ENCODE assay signal across 35 cellular contexts in genomic region chr10:12649017-12649586, GRCh38.
"Had no signal": no experiment of that assay in that cellular context is flagged by ENCODE, and none has a peak within 500 bp of the region (broad histone marks: within the 10 kb centered on the region; RNA-seq: fewer than 3 reads in every experiment).

No MANE protein-coding gene starts in this region.

- H2AFZ ChIP-seq: neural progenitor cell, parathyroid adenoma had no signal

- H3K27ac Mint-ChIP-seq: activated CD4-positive, alpha-beta T cell treated with anti-CD3 and anti-CD28 coated beads for 36 hours; activated CD8-positive, alpha-beta memory T cell treated with anti-CD3 and anti-CD28 coated beads, Interleukin-2, amount 10 ng/mL, durations not matched to agents 7 days and 5 days; activated CD8-positive, alpha-beta T cell treated with anti-CD3 and anti-CD28 coated beads, Interleukin-2, amount 10 ng/mL, durations not matched to agents 7 days and 5 days; activated naive CD4-positive, alpha-beta T cell treated with anti-CD3 and anti-CD28 coated beads, Interleukin-2, amount 50 U/mL, for 72 hours; brain; dendritic cell treated with granulocyte-macrophage colony-stimulating factor and Interleukin-4, amounts not matched to agents 40 ng/mL and 50 ng/mL, for 4 days; endodermal cell; immature natural killer cell; mesothelial cell of epicardium; neural progenitor cell; stimulated activated memory B cell treated with anti-CD40 and anti-IgM and Interleukin-4, amounts not matched to agents 10 μg/mL and 1 μg/mL and 100 μg/mL, for 72 hours; T-cell; T-helper 2 cell treated with Interferon-gamma antibody and Interleukin-4, amounts not matched to agents 5 μg/mL and 100 μg/mL, for 36 hours had no signal

- H3K4me3 Mint-ChIP-seq: activated CD4-positive, alpha-beta T cell treated with anti-CD3 and anti-CD28 coated beads for 36 hours; activated CD8-positive, alpha-beta memory T cell treated with anti-CD3 and anti-CD28 coated beads, Interleukin-2, amount 10 ng/mL, durations not matched to agents 7 days and 5 days; activated CD8-positive, alpha-beta T cell treated with anti-CD3 and anti-CD28 coated beads, Interleukin-2, amount 10 ng/mL, durations not matched to agents 7 days and 5 days; brain; dendritic cell treated with granulocyte-macrophage colony-stimulating factor and Interleukin-4, amounts not matched to agents 40 ng/mL and 50 ng/mL, for 4 days; endodermal cell; immature natural killer cell; mesothelial cell of epicardium; naive thymus-derived CD8-positive, alpha-beta T cell; neural progenitor cell; stimulated activated memory B cell treated with anti-CD40 and anti-IgM and Interleukin-4, amounts not matched to agents 10 μg/mL and 1 μg/mL and 100 μg/mL, for 72 hours; stimulated activated naive CD8-positive, alpha-beta T cell treated with anti-CD3 and anti-CD28 coated beads, Interleukin-15, amount 100 ng/mL, for 72 hours; T-cell; T-helper 2 cell treated with Interferon-gamma antibody and Interleukin-4, amounts not matched to agents 5 μg/mL and 100 μg/mL, for 36 hours had no signal

- H3K9ac ChIP-seq: neural progenitor cell, parathyroid adenoma had no signal

- DNase-seq: activated CD4-positive, alpha-beta T cell treated with anti-CD3 and anti-CD28 coated beads for 36 hours; activated CD4-positive, CD25-positive, alpha-beta regulatory T cell; activated CD8-positive, alpha-beta memory T cell treated with anti-CD3 and anti-CD28 coated beads, Interleukin-2, amount 10 ng/mL, durations not matched to agents 7 days and 5 days; activated CD8-positive, alpha-beta T cell treated with anti-CD3 and anti-CD28 coated beads, Interleukin-2, amount 10 ng/mL, durations not matched to agents 7 days and 5 days; activated naive CD4-positive, alpha-beta T cell; activated T-cell treated with anti-CD3 and anti-CD28 coated beads, Interleukin-2, amount 50 U/mL, for 48 hours; adrenal gland; caudate nucleus; endodermal cell; foreskin fibroblast; head of caudate nucleus; hypothalamus; immature natural killer cell; kidney; naive thymus-derived CD8-positive, alpha-beta T cell; occipital lobe; stimulated activated CD4-positive, alpha-beta T cell treated with anti-CD3 and anti-CD28 coated beads, Interleukin-4, amount 100 ng/mL, for 4 hours; stimulated activated CD8-positive, alpha-beta memory T cell treated with anti-CD3 and anti-CD28 coated beads, Interleukin-4, amount 100 ng/mL, for 48 hours; stimulated activated naive CD8-positive, alpha-beta T cell treated with anti-CD3 and anti-CD28 coated beads, Interleukin-15, amount 100 ng/mL, for 72 hours; substantia nigra; T-cell; upper lobe of left lung had no signal

- H3K27ac ChIP-seq: adrenal gland, ascending aorta, neural progenitor cell, parathyroid adenoma, skin epidermis, upper lobe of left lung, vagina had no signal

- ATAC-seq: activated CD4-positive, alpha-beta T cell treated with anti-CD3 and anti-CD28 coated beads for 36 hours; activated CD8-positive, alpha-beta memory T cell treated with anti-CD3 and anti-CD28 coated beads, Interleukin-2, amount 10 ng/mL, durations not matched to agents 7 days and 5 days; activated CD8-positive, alpha-beta T cell treated with anti-CD3 and anti-CD28 coated beads, Interleukin-2, amount 10 ng/mL, durations not matched to agents 7 days and 5 days; activated naive CD4-positive, alpha-beta T cell treated with anti-CD3 and anti-CD28 coated beads, Interleukin-2, amount 50 U/mL, for 72 hours; esophagus mucosa; naive thymus-derived CD8-positive, alpha-beta T cell; sciatic nerve; stimulated activated memory B cell treated with anti-CD40 and anti-IgM and Interleukin-4, amounts not matched to agents 10 μg/mL and 1 μg/mL and 100 μg/mL, for 72 hours; stimulated activated naive CD8-positive, alpha-beta T cell treated with anti-CD3 and anti-CD28 coated beads, Interleukin-15, amount 100 ng/mL, for 72 hours; T-cell had no signal

- H3K4me1 ChIP-seq: adrenal gland, ascending aorta, neural progenitor cell, parathyroid adenoma, upper lobe of left lung, vagina had no signal

- H3K79me2 ChIP-seq: parathyroid adenoma had no signal

- H3K27me3 Mint-ChIP-seq: activated CD4-positive, alpha-beta T cell treated with anti-CD3 and anti-CD28 coated beads for 36 hours; brain; dendritic cell treated with granulocyte-macrophage colony-stimulating factor and Interleukin-4, amounts not matched to agents 40 ng/mL and 50 ng/mL, for 4 days; naive thymus-derived CD8-positive, alpha-beta T cell; stimulated activated memory B cell treated with anti-CD40 and anti-IgM and Interleukin-4, amounts not matched to agents 10 μg/mL and 1 μg/mL and 100 μg/mL, for 72 hours; stimulated activated naive CD8-positive, alpha-beta T cell treated with anti-CD3 and anti-CD28 coated beads, Interleukin-15, amount 100 ng/mL, for 72 hours; T-cell had no signal

- H3K9me3 Mint-ChIP-seq: dendritic cell treated with granulocyte-macrophage colony-stimulating factor and Interleukin-4, amounts not matched to agents 40 ng/mL and 50 ng/mL, for 4 days; immature natural killer cell had no signal

- H3K4me1 Mint-ChIP-seq: endodermal cell, mesothelial cell of epicardium had no signal

- H3K36me3 ChIP-seq: adrenal gland, neural progenitor cell, upper lobe of left lung, vagina had no signal

- H3K4me2 ChIP-seq: neural progenitor cell had no signal

- H3K36me3 Mint-ChIP-seq: mesothelial cell of epicardium, neural progenitor cell had no signal

- H3K4me3 ChIP-seq: adrenal gland, ascending aorta, neural progenitor cell, skin epidermis, upper lobe of left lung, vagina had no signal

- H3K27me3 ChIP-seq: adrenal gland, ascending aorta, neural progenitor cell, upper lobe of left lung, vagina had no signal

- H3K9me3 ChIP-seq: ascending aorta, vagina had no signal
